14 cellular contexts compared by ENCODE assay signal in the genomic region with DNA sequence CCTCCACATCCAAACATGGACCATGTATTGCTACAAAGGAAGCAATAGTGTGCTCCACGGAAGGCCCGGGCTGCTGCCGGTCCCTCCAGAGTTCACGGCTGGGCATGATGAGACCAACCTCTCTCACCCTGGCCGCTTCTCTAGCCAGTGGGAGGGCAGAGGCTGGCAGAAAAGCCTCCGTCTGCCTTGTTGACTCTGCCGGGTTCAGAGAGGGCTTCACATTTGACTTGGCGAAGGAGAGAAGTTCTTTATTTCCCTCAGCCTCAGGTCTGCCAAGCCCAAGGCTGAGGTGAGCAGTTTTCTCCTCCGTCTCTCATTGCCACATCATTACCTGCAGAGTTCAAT.
DNase-seq lines count a peak whose midpoint lies in the region; ATAC-seq, FAIRE-seq and TF ChIP-seq lines count a peak whose summit lies in the region.
"Had no signal": no experiment of that assay in that cellular context is flagged by ENCODE, and none has a peak within 500 bp of the region (broad histone marks: within the 10 kb centered on the region; RNA-seq: fewer than 3 reads in every experiment).

No MANE protein-coding gene starts in this region.

- no peak overlapping the region for H2AFZ ChIP-seq in HepG2 (ENCODE audit: low read length)

- peak overlapping the region; percentile 37; the same call in 1 of the 2 replicates for H3K9ac ChIP-seq in HepG2 (ENCODE audit: insufficient read depth, low read depth, low read length)
- no peak overlapping the region for H3K9ac ChIP-seq in colonic mucosa (ENCODE audit: low read depth in 2 of 2, low read length in 2 of 2)

- H3K9me3 ChIP-seq in left ventricle myocardium inferior (replicated peaks) (no peaks in the 10 kb centered on the region), HepG2 (ENCODE audit: low read length) (no peaks in the 10 kb centered on the region), psoas muscle (no peaks in the 10 kb centered on the region), aorta (ENCODE audit: control insufficient read depth, low read length) (no peaks in the 10 kb centered on the region), colonic mucosa (no peaks in the 10 kb centered on the region)

- BruUV-seq in HepG2 (replicated peaks; lab: Mats Ljungman, UMichigan): no TSS peak

- no peaks in the 10 kb centered on the region for H3K36me3 Mint-ChIP-seq in stimulated activated effector memory CD8-positive, alpha-beta T cell treated with anti-CD3 and anti-CD28 coated beads, Interleukin-12 subunit alpha, Interleukin-12 subunit beta, amount 100 ng/mL, for 72 hours

- no peak for TF ChIP-seq CTCF in left ventricle myocardium inferior (IDR thresholded peaks at IDR 0.05; ENCODE audit: borderline replicate concordance)
- TF ChIP-seq CTCF in HepG2 (CRISPR knock-in tag; IDR thresholded peaks at IDR 0.05): no peak
- no peak for TF ChIP-seq CTCF in psoas muscle (IDR thresholded peaks at IDR 0.05)
- no peak for TF ChIP-seq CTCF in colonic mucosa (IDR thresholded peaks at IDR 0.05)

- no peak overlapping the region for H3K4me3 ChIP-seq in left ventricle myocardium inferior
- peak overlapping the region in 1 of 3 experiments; percentile 19; a peak in 1 of 6 replicates for H3K4me3 ChIP-seq in HepG2 (replicated peaks in 1 of 3; ENCODE audit: insufficient read depth in 1 of 3, low read depth in 2 of 3, low read length in 3 of 3)
- no peak overlapping the region for H3K4me3 ChIP-seq in psoas muscle
- H3K4me3 ChIP-seq in aorta (ENCODE audit: low read length in 2 of 2): no peak overlapping the region
- no peak overlapping the region for H3K4me3 ChIP-seq in colonic mucosa

- in situ Hi-C loops in HepG2 (cut with HindIII; ENCODE audit: extremely low pct_ligation_motif_present, low pct_unique_long_range_greater_than_20kb): no loop called here

- peak overlapping the region; percentile 45 for H3K4me2 ChIP-seq in HepG2 (ENCODE audit: low read depth, low read length)

- no peaks in the 10 kb centered on the region for H3K79me2 ChIP-seq in HepG2 (ENCODE audit: insufficient read depth, low read length)

- H3K4me1 ChIP-seq in left ventricle myocardium inferior (peaks cover 57% of the 10 kb centered on the region), HepG2 (ENCODE audit: insufficient read depth, low read length) (peaks cover 77% of the 10 kb centered on the region), psoas muscle (peaks cover 25% of the 10 kb centered on the region), aorta (ENCODE audit: control insufficient read depth in 1 of 2, insufficient read depth in 2 of 2, low read length in 2 of 2) (peaks cover 0 to 6% of the 10 kb centered on the region in 2 donors), colonic mucosa (no peaks in the 10 kb centered on the region)

- peaks cover 25% of the 10 kb centered on the region for H3K4me1 Mint-ChIP-seq in stimulated activated effector memory CD8-positive, alpha-beta T cell treated with anti-CD3 and anti-CD28 coated beads, Interleukin-12 subunit alpha, Interleukin-12 subunit beta, amount 100 ng/mL, for 72 hours

- no peaks in the 10 kb centered on the region for H3K9me3 Mint-ChIP-seq in stimulated activated effector memory CD8-positive, alpha-beta T cell treated with anti-CD3 and anti-CD28 coated beads, Interleukin-12 subunit alpha, Interleukin-12 subunit beta, amount 100 ng/mL, for 72 hours

- ATAC-seq in left ventricle myocardium superior: no peak
- ATAC-seq in HepG2: peak; percentile 7; the same call in 2 of the 3 replicates
- no peak for ATAC-seq in psoas muscle
- no peak for ATAC-seq in aorta (ENCODE audit: low FRiP score)
- ATAC-seq in stimulated activated effector memory CD8-positive, alpha-beta T cell treated with anti-CD3 and anti-CD28 coated beads, Interleukin-12 subunit alpha, Interleukin-12 subunit beta, amount 100 ng/mL, for 72 hours: no peak
- ATAC-seq: Panc1 had no signal

- TF ChIP-seq RAD21 in HepG2 (CRISPR knock-in tag; IDR thresholded peaks at IDR 0.05): no peak

- no peak for TF ChIP-seq EP300 in HepG2 (IDR thresholded peaks at IDR 0.05; ENCODE audit: low read depth in 2 of 2, low read length in 2 of 2)
- TF ChIP-seq EP300 in HepG2 (CRISPR knock-in tag; IDR thresholded peaks at IDR 0.05; ENCODE audit: borderline replicate concordance): no peak

- CTCF ChIA-PET in HepG2 (lab: Yijun Ruan, JAX; ENCODE audit: low intra/inter-chr PET ratio, low total read pairs): no interaction called here

- intact Hi-C loops in left ventricle myocardium inferior (cut with micrococcal nuclease): no loop called here
- intact Hi-C loops in left ventricle myocardium superior (cut with micrococcal nuclease): no loop called here
- intact Hi-C loops in HepG2 (cut with micrococcal nuclease; ENCODE audit: unreplicated experiment): loop anchor here (2.0 to 10.0 kb wide), 2 partner anchors 14 to 98 kb away; no protein-coding TSS in a partner anchor
- intact Hi-C loops in psoas muscle (cut with DNase I): no loop called here
- intact Hi-C loops in aorta (cut with DNase I): loop anchor here in 1 of 2 donors (1.0 to 5.0 kb wide), 3 partner anchors 19 to 224 kb away; no protein-coding TSS in a partner anchor
- intact Hi-C loops in colonic mucosa (cut with DNase I): no loop called here

- no peaks in the 10 kb centered on the region for H3K27me3 ChIP-seq in left ventricle myocardium inferior (ENCODE audit: low read depth)
- H3K27me3 ChIP-seq in HepG2 (ENCODE audit: control insufficient read depth in 1 of 2, insufficient read depth in 2 of 2, low read length in 2 of 2): no peaks in the 10 kb centered on the region
- no peaks in the 10 kb centered on the region for H3K27me3 ChIP-seq in psoas muscle (ENCODE audit: insufficient read depth in 3 of 3, low read length in 2 of 3)
- no peaks in the 10 kb centered on the region for H3K27me3 ChIP-seq in aorta (ENCODE audit: control insufficient read depth in 1 of 2, insufficient read depth in 2 of 2, low read length in 1 of 2)
- H3K27me3 ChIP-seq in colonic mucosa: no peaks in the 10 kb centered on the region

- no peak for TF ChIP-seq POLR2A in HepG2 (IDR thresholded peaks at IDR 0.05; ENCODE audit: insufficient read depth in 1 of 2, low read depth in 2 of 2, low read length in 2 of 2)

- no peaks in the 10 kb centered on the region for H4K20me1 ChIP-seq in HepG2 (ENCODE audit: insufficient read depth, low read length)

- H3K27ac ChIP-seq in left ventricle myocardium inferior (replicated peaks): peak overlapping the region; percentile 78
- peak overlapping the region; percentile 22 for H3K27ac ChIP-seq in HepG2 (ENCODE audit: extremely low read length, insufficient read depth, low read length)
- H3K27ac ChIP-seq in psoas muscle: peak overlapping the region; percentile 76
- H3K27ac ChIP-seq in aorta (ENCODE audit: low read depth in 1 of 2, low read length in 2 of 2): peak overlapping the region; percentile 91 to 99
- H3K27ac ChIP-seq in colonic mucosa: no peak overlapping the region

- no peaks in the 10 kb centered on the region for H3K36me3 ChIP-seq in left ventricle myocardium inferior
- H3K36me3 ChIP-seq in HepG2 (replicated peaks in 1 of 2; ENCODE audit: control insufficient read depth in 1 of 2, insufficient read depth in 2 of 2, low read length in 2 of 2): no peaks in the 10 kb centered on the region
- H3K36me3 ChIP-seq in psoas muscle (ENCODE audit: insufficient read depth in 1 of 2, low read depth in 1 of 2): no peaks in the 10 kb centered on the region
- no peaks in the 10 kb centered on the region for H3K36me3 ChIP-seq in aorta (ENCODE audit: control insufficient read depth in 1 of 2, insufficient read depth in 2 of 2, low read length in 1 of 2)
- no peaks in the 10 kb centered on the region for H3K36me3 ChIP-seq in colonic mucosa

- FAIRE-seq in HepG2 (lab: Jason Lieb, UNC): no peak
- FAIRE-seq: A204.1 had no signal

- DNase-seq in left ventricle myocardium inferior (no peak), left ventricle myocardium superior (no peak), HepG2 (ENCODE audit: low spot score) (no peak), psoas muscle (no peak), aorta (no peak), colonic mucosa (no peak)
- DNase-seq in activated CD4-positive, alpha-beta T cell treated with anti-CD3 and anti-CD28 coated beads for 1 hour: no peak
- no peak for DNase-seq in stimulated activated effector memory CD8-positive, alpha-beta T cell treated with anti-CD3 and anti-CD28 coated beads, Interleukin-12 subunit alpha, Interleukin-12 subunit beta, amount 100 ng/mL, for 72 hours (ENCODE audit: low spot score in 2 of 2)
- DNase-seq: dermis blood vessel endothelial cell, DMS53, foreskin melanocyte had no signal

- WGBS in HepG2 (ENCODE audit: low lambda C conversion rate): 80% methylated on average over 7 of the region's 9 CpGs
- 77 to 92% (median 84%) methylated on average over 9 of the region's 9 CpGs for WGBS in psoas muscle, 3 donors
- WGBS in aorta, 2 donors: 26 to 39% methylated on average over 9 of the region's 9 CpGs

- no peak overlapping the region for H3K27ac Mint-ChIP-seq in stimulated activated effector memory CD8-positive, alpha-beta T cell treated with anti-CD3 and anti-CD28 coated beads, Interleukin-12 subunit alpha, Interleukin-12 subunit beta, amount 100 ng/mL, for 72 hours
- H3K27ac Mint-ChIP-seq: activated naive CD8-positive, alpha-beta T cell had no signal

- POLR2A ChIA-PET in HepG2 (lab: Yijun Ruan, JAX): interaction anchor here (0.9 to 2.7 kb wide), 4 partner anchors 35 to 230 kb away, joined by 3 to 10 read pairs (median 6); a partner anchor contains a TSS

- no peak overlapping the region for H3K4me3 Mint-ChIP-seq in stimulated activated effector memory CD8-positive, alpha-beta T cell treated with anti-CD3 and anti-CD28 coated beads, Interleukin-12 subunit alpha, Interleukin-12 subunit beta, amount 100 ng/mL, for 72 hours
- H3K4me3 Mint-ChIP-seq: activated naive CD8-positive, alpha-beta T cell had no signal

TF ChIP-seq in HepG2, 621 proteins besides CTCF, POLR2A, EP300 and RAD21 (continues in another document):
- TF ChIP-seq, protein P1, sequence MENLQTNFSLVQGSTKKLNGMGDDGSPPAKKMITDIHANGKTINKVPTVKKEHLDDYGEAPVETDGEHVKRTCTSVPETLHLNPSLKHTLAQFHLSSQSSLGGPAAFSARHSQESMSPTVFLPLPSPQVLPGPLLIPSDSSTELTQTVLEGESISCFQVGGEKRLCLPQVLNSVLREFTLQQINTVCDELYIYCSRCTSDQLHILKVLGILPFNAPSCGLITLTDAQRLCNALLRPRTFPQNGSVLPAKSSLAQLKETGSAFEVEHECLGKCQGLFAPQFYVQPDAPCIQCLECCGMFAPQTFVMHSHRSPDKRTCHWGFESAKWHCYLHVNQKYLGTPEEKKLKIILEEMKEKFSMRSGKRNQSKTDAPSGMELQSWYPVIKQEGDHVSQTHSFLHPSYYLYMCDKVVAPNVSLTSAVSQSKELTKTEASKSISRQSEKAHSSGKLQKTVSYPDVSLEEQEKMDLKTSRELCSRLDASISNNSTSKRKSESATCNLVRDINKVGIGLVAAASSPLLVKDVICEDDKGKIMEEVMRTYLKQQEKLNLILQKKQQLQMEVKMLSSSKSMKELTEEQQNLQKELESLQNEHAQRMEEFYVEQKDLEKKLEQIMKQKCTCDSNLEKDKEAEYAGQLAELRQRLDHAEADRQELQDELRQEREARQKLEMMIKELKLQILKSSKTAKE (CRISPR knock-in tag; IDR thresholded peaks at IDR 0.05; ENCODE audit: borderline replicate concordance): no peak
- TF ChIP-seq SUZ12 (IDR thresholded peaks at IDR 0.05; ENCODE audit: low read depth, low read length) (no peak), ZFP62 (CRISPR knock-in tag; IDR thresholded peaks at IDR 0.05) (no peak)
